Comparison of ENCODE assay signal across 8 cellular contexts in genomic region chr2:48600204-48600813, GRCh38. TPM values are rescaled to one million over a fixed set of nuclear protein-coding genes. Genes with fewer than 3 reads are reported as not detected.
DNase-seq lines count a peak whose midpoint lies in the region; ATAC-seq and TF ChIP-seq lines count a peak whose summit lies in the region.

No MANE protein-coding gene starts in this region.

- H3K9me3 ChIP-seq in MM.1S (replicated peaks; ENCODE audit: insufficient read depth, low read length): no peaks in the 10 kb centered on the region
- no peaks in the 10 kb centered on the region for H3K9me3 ChIP-seq in SU-DHL-6 (ENCODE audit: insufficient read depth, low read length)
- no peaks in the 10 kb centered on the region for H3K9me3 ChIP-seq in gastroesophageal sphincter
- H3K9me3 ChIP-seq in smooth muscle cell (replicated peaks; ENCODE audit: low read depth): no peaks in the 10 kb centered on the region

- H3K4me3 ChIP-seq in MM.1S (ENCODE audit: low read length): no peak overlapping the region
- no peak overlapping the region for H3K4me3 ChIP-seq in SU-DHL-6 (ENCODE audit: insufficient read depth, low read length, poor library complexity, severe bottlenecking)
- no peak overlapping the region for H3K4me3 ChIP-seq in gastroesophageal sphincter
- H3K4me3 ChIP-seq in smooth muscle cell: no peak overlapping the region

- H3K9ac ChIP-seq in MM.1S (ENCODE audit: low read length) (no peak overlapping the region), SU-DHL-6 (ENCODE audit: low read length) (no peak overlapping the region), smooth muscle cell (ENCODE audit: low read depth) (no peak overlapping the region)

- no peak for DNase-seq in stimulated activated naive CD8-positive, alpha-beta T cell treated with anti-CD3 and anti-CD28 coated beads, Interleukin-15, Interleukin-2, amounts not matched to agents 100 U/mL and 50 U/mL, for 24 hours
- no peak for DNase-seq in stimulated activated naive CD8-positive, alpha-beta T cell treated with anti-CD3 and anti-CD28 coated beads, Interleukin-15, amount 100 ng/mL, for 72 hours
- DNase-seq in MM.1S: peak; percentile 53
- DNase-seq in smooth muscle cell (lab: John Stamatoyannopoulos, UW; ENCODE audit: unreplicated experiment): no peak
- DNase-seq in epidermal melanocyte (ENCODE audit: insufficient read length, low spot score): no peak

- H3K4me1 ChIP-seq in MM.1S (ENCODE audit: low read length) (no peaks in the 10 kb centered on the region), gastroesophageal sphincter (peaks cover 0 to 36% (median 0%) of the 10 kb centered on the region in 3 donors), smooth muscle cell (ENCODE audit: low read depth) (peaks cover 5% of the 10 kb centered on the region)

- H3K27me3 Mint-ChIP-seq in stimulated activated naive CD8-positive, alpha-beta T cell treated with anti-CD3 and anti-CD28 coated beads, Interleukin-15, amount 100 ng/mL, for 72 hours: peaks cover 6% of the 10 kb centered on the region

- no peaks in the 10 kb centered on the region for H3K79me2 ChIP-seq in MM.1S (ENCODE audit: low read length)
- no peaks in the 10 kb centered on the region for H3K79me2 ChIP-seq in SU-DHL-6 (ENCODE audit: insufficient read depth, low read length)
- H3K79me2 ChIP-seq in smooth muscle cell (ENCODE audit: low read depth): no peaks in the 10 kb centered on the region

- no peak for TF ChIP-seq POLR2A in gastroesophageal sphincter (IDR thresholded peaks at IDR 0.05)

- TF ChIP-seq CTCF in MM.1S (IDR thresholded peaks at IDR 0.05; ENCODE audit: low read length): peak; percentile 78
- TF ChIP-seq CTCF in SU-DHL-6 (IDR thresholded peaks at IDR 0.05; ENCODE audit: insufficient read depth, low read length, poor library complexity, severe bottlenecking): peak; percentile 64
- TF ChIP-seq CTCF in gastroesophageal sphincter (IDR thresholded peaks at IDR 0.05): peak; percentile 47 to 75 (median 66)
- TF ChIP-seq CTCF in smooth muscle cell (IDR thresholded peaks at IDR 0.05; ENCODE audit: borderline replicate concordance, insufficient read depth, poor library complexity, severe bottlenecking): peak; percentile 78

- no peak overlapping the region for H3K4me2 ChIP-seq in MM.1S (ENCODE audit: low read depth, low read length)
- H3K4me2 ChIP-seq in SU-DHL-6 (ENCODE audit: low read depth, low read length, poor library complexity, severe bottlenecking): no peak overlapping the region
- no peak overlapping the region for H3K4me2 ChIP-seq in smooth muscle cell

- H3K9me3 Mint-ChIP-seq in stimulated activated naive CD8-positive, alpha-beta T cell treated with anti-CD3 and anti-CD28 coated beads, Interleukin-15, amount 100 ng/mL, for 72 hours: no peaks in the 10 kb centered on the region

- ATAC-seq in stimulated activated naive CD8-positive, alpha-beta T cell treated with anti-CD3 and anti-CD28 coated beads, Interleukin-15, Interleukin-2, amounts not matched to agents 100 U/mL and 50 U/mL, for 24 hours: peak; percentile 36
- no peak for ATAC-seq in stimulated activated naive CD8-positive, alpha-beta T cell treated with anti-CD3 and anti-CD28 coated beads, Interleukin-15, amount 100 ng/mL, for 72 hours
- no peak for ATAC-seq in gastroesophageal sphincter
- ATAC-seq in GM18511 (IDR thresholded peaks at IDR 0.05; ENCODE audit: unreplicated experiment): no peak

- H3K9me2 ChIP-seq in MM.1S (replicated peaks; ENCODE audit: insufficient read depth, low read length): no peaks in the 10 kb centered on the region
- no peaks in the 10 kb centered on the region for H3K9me2 ChIP-seq in SU-DHL-6 (replicated peaks; ENCODE audit: insufficient read depth, low read length)

- no peaks in the 10 kb centered on the region for H3K4me1 Mint-ChIP-seq in stimulated activated naive CD8-positive, alpha-beta T cell treated with anti-CD3 and anti-CD28 coated beads, Interleukin-15, amount 100 ng/mL, for 72 hours

- H4K20me1 ChIP-seq in MM.1S (ENCODE audit: insufficient read depth, low read length) (no peaks in the 10 kb centered on the region), SU-DHL-6 (ENCODE audit: low read depth, low read length) (no peaks in the 10 kb centered on the region), smooth muscle cell (ENCODE audit: low read depth) (peaks cover 12% of the 10 kb centered on the region)

- H3F3A ChIP-seq in MM.1S (ENCODE audit: insufficient read depth, low read length): no peaks in the 10 kb centered on the region
- H3F3A ChIP-seq in SU-DHL-6 (ENCODE audit: insufficient read depth): no peaks in the 10 kb centered on the region
- no peaks in the 10 kb centered on the region for H3F3A ChIP-seq in smooth muscle cell (ENCODE audit: low read depth)

- no peak overlapping the region for H3K4me3 Mint-ChIP-seq in stimulated activated naive CD8-positive, alpha-beta T cell treated with anti-CD3 and anti-CD28 coated beads, Interleukin-15, amount 100 ng/mL, for 72 hours

- no peaks in the 10 kb centered on the region for H3K27me3 ChIP-seq in MM.1S (replicated peaks; ENCODE audit: insufficient read depth, low read length)
- H3K27me3 ChIP-seq in SU-DHL-6 (ENCODE audit: low read length): no peaks in the 10 kb centered on the region
- H3K27me3 ChIP-seq in gastroesophageal sphincter: no peaks in the 10 kb centered on the region
- no peaks in the 10 kb centered on the region for H3K27me3 ChIP-seq in smooth muscle cell (ENCODE audit: low read depth)

- WGBS in gastroesophageal sphincter (ENCODE audit: low coverage in 1 of 2), 2 donors: 33 to 42% methylated on average over 3 to 4 of the region's 4 CpGs
- WGBS in smooth muscle cell (ENCODE audit: low lambda C conversion rate): 35% methylated on average over 4 of the region's 4 CpGs

- H2AFZ ChIP-seq in MM.1S (ENCODE audit: low read length) (no peak overlapping the region), SU-DHL-6 (ENCODE audit: low read depth, low read length, severe bottlenecking) (no peak overlapping the region), smooth muscle cell (ENCODE audit: low read depth) (no peak overlapping the region)

- H3K27ac ChIP-seq in MM.1S (ENCODE audit: low read length) (no peak overlapping the region), SU-DHL-6 (ENCODE audit: low read depth, low read length) (no peak overlapping the region), gastroesophageal sphincter (peak overlapping the region in 2 of 4 donors; percentile 31 to 33), smooth muscle cell (ENCODE audit: low read depth) (no peak overlapping the region)

- TF ChIP-seq EP300 in gastroesophageal sphincter (IDR thresholded peaks at IDR 0.05): no peak

- H3K27ac Mint-ChIP-seq in stimulated activated naive CD8-positive, alpha-beta T cell treated with anti-CD3 and anti-CD28 coated beads, Interleukin-15, amount 100 ng/mL, for 72 hours: no peak overlapping the region

- no peaks in the 10 kb centered on the region for H3K36me3 ChIP-seq in MM.1S (replicated peaks; ENCODE audit: insufficient read depth, low read length)
- H3K36me3 ChIP-seq in SU-DHL-6 (ENCODE audit: low read length): no peaks in the 10 kb centered on the region
- H3K36me3 ChIP-seq in gastroesophageal sphincter: peaks cover 3 to 41% of the 10 kb centered on the region in 2 donors
- H3K36me3 ChIP-seq in smooth muscle cell (ENCODE audit: low read depth): no peaks in the 10 kb centered on the region

RNA-seq across cellular contexts. Expression of gene GTF2A1L, which starts 17.3 kb away (rescaled TPM):
- 10 to 100 TPM; 14.1 to 32.2 (median 22.1) TPM for total RNA-seq in gastroesophageal sphincter
- 9.7 and 12.6 TPM in 2 replicates for total RNA-seq in smooth muscle cell
- polyA plus RNA-seq in smooth muscle cell: 3.0 and 3.5 TPM in 2 replicates
